13 cellular contexts compared by ENCODE assay signal in genomic region chr14:69318901-69319475, GRCh38. TPM values are rescaled to one million over a fixed set of nuclear protein-coding genes. Genes with fewer than 3 reads are reported as not detected.
"Had no signal": no experiment of that assay in that cellular context is flagged by ENCODE, and none has a peak within 500 bp of the region (broad histone marks: within the 10 kb centered on the region; RNA-seq: fewer than 3 reads in every experiment).

No MANE protein-coding gene starts in this region.

- DNase-seq: activated CD4-positive, alpha-beta T cell treated with anti-CD3 and anti-CD28 coated beads for 1 hour; activated CD4-positive, alpha-beta T cell treated with anti-CD3 and anti-CD28 coated beads, Interleukin-2, amount 50 U/mL, for 4 hours; activated naive CD4-positive, alpha-beta T cell; activated T-cell treated with anti-CD3 and anti-CD28 coated beads, Interleukin-2, amount 50 U/mL, for 72 hours; left lung; mammary epithelial cell; naive thymus-derived CD8-positive, alpha-beta T cell; stimulated activated CD4-positive, alpha-beta T cell treated with anti-CD3 and anti-CD28 coated beads, Interleukin-15, amount 100 ng/mL, for 24 hours; stimulated activated CD4-positive, alpha-beta T cell treated with anti-CD3 and anti-CD28 coated beads, Interleukin-4, amount 100 ng/mL, for 1 hour; stimulated activated naive CD8-positive, alpha-beta T cell treated with anti-CD3 and anti-CD28 coated beads, Interleukin-15, Interleukin-2, amounts not matched to agents 100 U/mL and 50 U/mL, for 24 hours; trophoblast cell had no signal

- H3K27me3 ChIP-seq: dorsolateral prefrontal cortex, left lung, neutrophil had no signal

- H3K27ac Mint-ChIP-seq: activated T-cell treated with anti-CD3 and anti-CD28 coated beads, Interleukin-2, amount 50 U/mL, for 72 hours; naive thymus-derived CD8-positive, alpha-beta T cell had no signal

- H3K9me3 ChIP-seq: left lung, neutrophil had no signal

- H3K9me3 Mint-ChIP-seq: naive thymus-derived CD8-positive, alpha-beta T cell had no signal

- H3K4me3 Mint-ChIP-seq: activated T-cell treated with anti-CD3 and anti-CD28 coated beads, Interleukin-2, amount 50 U/mL, for 72 hours; naive thymus-derived CD8-positive, alpha-beta T cell had no signal

- H3K27me3 Mint-ChIP-seq: naive thymus-derived CD8-positive, alpha-beta T cell had no signal

- ATAC-seq: activated T-cell treated with anti-CD3 and anti-CD28 coated beads, Interleukin-2, amount 50 U/mL, for 72 hours; naive thymus-derived CD8-positive, alpha-beta T cell; stimulated activated naive CD8-positive, alpha-beta T cell treated with anti-CD3 and anti-CD28 coated beads, Interleukin-15, Interleukin-2, amounts not matched to agents 100 U/mL and 50 U/mL, for 24 hours had no signal

- H3K36me3 ChIP-seq: left lung, neutrophil had no signal

- H3K4me3 ChIP-seq: dorsolateral prefrontal cortex, left lung had no signal

- H3K36me3 Mint-ChIP-seq: naive thymus-derived CD8-positive, alpha-beta T cell had no signal

- H3K27ac ChIP-seq: dorsolateral prefrontal cortex, left lung, neutrophil had no signal

RNA-seq across cellular contexts. Expression of gene GALNT16, which starts 59.0 kb away (rescaled TPM):
- total RNA-seq: naive thymus-derived CD8-positive, alpha-beta T cell had no signal
- polyA plus RNA-seq: naive thymus-derived CD8-positive, alpha-beta T cell had no signal
